In genomic region chr6:3068329-3069223, GRCh38 we compare ENCODE assay signal across 8 cellular contexts. TPM values are rescaled to one million over a fixed set of nuclear protein-coding genes. Genes with fewer than 3 reads are reported as not detected.
DNase-seq lines count a peak whose midpoint lies in the region; ATAC-seq, FAIRE-seq and TF ChIP-seq lines count a peak whose summit lies in the region.

Gene RIPK1 (plus strand): TSS chr6:3068494. CDS start chr6:3076824, 8,330 bp downstream.

- H3K4me1 ChIP-seq in right lobe of liver, result peaks cover 0 to 22% (median 8%) of the 10 kb centered on the region in 4 donors

- H3K27me3 ChIP-seq in right lobe of liver, result no peaks in the 10 kb centered on the region

- peak; percentile 96 for TF ChIP-seq POLR2A in right lobe of liver (IDR thresholded peaks at IDR 0.05)

- DNase-seq in GM19239 (ENCODE audit: insufficient read length, low spot score) (peak; percentile 93), NCI-H748 (lab: John Stamatoyannopoulos, UW; ENCODE audit: unreplicated experiment) (peak; percentile 96), dermis blood vessel endothelial cell (peak; percentile 87), right lobe of liver (peak; percentile 97 to 98 (median 97))
- peak; percentile 89 to 91 for DNase-seq in activated CD4-positive, alpha-beta T cell treated with anti-CD3 and anti-CD28 coated beads, Interleukin-2, amount 50 U/mL, for 4 hours
- DNase-seq in stimulated activated CD4-positive, alpha-beta T cell treated with anti-CD3 and anti-CD28 coated beads, Interleukin-4, amount 100 ng/mL, for 48 hours (ENCODE audit: low read depth in 2 of 2), result peak; percentile 91 to 93

- WGBS in right lobe of liver (ENCODE audit: insufficient coverage, low coverage, low lambda C conversion rate, missing lambda C conversion rate), result 1% methylated on average over 16 of the region's 112 CpGs

- peak; percentile 67 for FAIRE-seq in GM19239 (lab: Jason Lieb, UNC)

- H3K27ac ChIP-seq in C4-2B (peak within 1 kb of the TSS; percentile 96), right lobe of liver (peak within 1 kb of the TSS; percentile 98 to 99 (median 98))

- ATAC-seq in HG03442 (IDR thresholded peaks at IDR 0.05; ENCODE audit: unreplicated experiment) (peak; percentile 82), right lobe of liver (peak; percentile 85 to 90 (median 88))

- H3K36me3 ChIP-seq in right lobe of liver, result no peaks in the 10 kb centered on the region

- peak within 1 kb of the TSS; percentile 73 to 99 (median 83) for H3K4me3 ChIP-seq in right lobe of liver

- peak; percentile 59 for TF ChIP-seq CTCF in C4-2B (conservative IDR thresholded peaks at IDR 0.05)
- TF ChIP-seq CTCF in right lobe of liver (IDR thresholded peaks at IDR 0.05), result peak in 3 of 4 donors; percentile 32 to 57 (median 40)

- intact Hi-C loops in right lobe of liver (cut with DNase I), result no loop called here

- H3K9me3 ChIP-seq in right lobe of liver, result no peaks in the 10 kb centered on the region

RNA-seq across cellular contexts. Expression of gene RIPK1, which starts in this region (rescaled TPM):
- 30.5 and 35.4 TPM in 2 replicates for total RNA-seq in dermis blood vessel endothelial cell
- total RNA-seq in right lobe of liver, result 10 to 100 TPM; 13.9 to 17.6 (median 16.6) TPM

Comparison
In these comparisons a context has a peak if more than half of its experiments do, and no peak if none do; other contexts are left out.
1. Peak in every context shown above with its lines: DNase-seq, ATAC-seq, H3K4me3 ChIP-seq and H3K27ac ChIP-seq.